ENCODE assay signal across 13 cellular contexts in the genomic region with DNA sequence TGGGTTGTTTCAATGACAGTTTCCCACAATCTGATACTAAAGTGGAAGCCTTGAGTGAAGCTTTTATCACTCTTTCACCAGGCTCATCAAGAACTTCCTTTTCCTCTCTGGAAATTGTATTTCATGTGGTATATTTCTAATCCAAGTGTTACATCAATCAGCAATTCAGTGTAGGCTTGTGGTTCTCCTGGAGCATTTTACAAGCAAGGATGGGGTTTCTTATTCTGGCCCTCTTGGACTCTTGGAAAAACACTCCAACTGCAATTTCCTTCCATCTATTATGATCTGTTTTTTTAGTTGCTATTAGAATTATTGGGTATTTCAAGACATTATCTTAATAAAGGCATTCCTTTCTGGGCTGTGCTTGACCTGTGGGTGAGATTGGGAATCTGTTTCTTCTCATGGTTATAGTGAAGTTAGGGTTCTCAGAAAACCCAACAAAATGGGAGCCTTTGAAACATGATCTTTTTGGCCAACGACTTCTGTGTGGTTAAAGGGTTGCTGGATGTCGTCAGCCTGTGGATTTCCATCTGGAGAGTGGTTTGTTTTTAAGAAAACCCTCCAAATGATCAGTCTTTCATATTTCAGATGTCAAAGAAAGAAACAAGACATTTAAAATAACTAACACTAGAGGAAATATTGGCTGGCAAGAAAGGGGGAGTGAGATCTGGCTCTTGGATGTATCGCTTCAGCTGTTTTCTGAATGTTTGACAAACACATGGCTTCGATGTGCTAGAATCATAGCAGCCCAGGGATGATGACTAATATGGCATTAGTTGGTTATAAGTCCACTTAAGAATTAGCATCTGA.
DNase-seq lines count a peak whose midpoint lies in the region; TF ChIP-seq lines count a peak whose summit lies in the region.
"Had no signal": no experiment of that assay in that cellular context is flagged by ENCODE, and none has a peak within 500 bp of the region (broad histone marks: within the 10 kb centered on the region; RNA-seq: fewer than 3 reads in every experiment).

No MANE protein-coding gene starts in this region.

- no peaks in the 10 kb centered on the region for H3F3A ChIP-seq in PC-9 (ENCODE audit: insufficient read depth, low read depth)

- no peaks in the 10 kb centered on the region for H3K27me3 ChIP-seq in esophagus squamous epithelium
- no peaks in the 10 kb centered on the region for H3K27me3 ChIP-seq in PC-9 (ENCODE audit: insufficient read depth, low read depth)
- H3K27me3 ChIP-seq in CD8-positive, alpha-beta memory T cell (ENCODE audit: insufficient read depth, low read length, poor library complexity, severe bottlenecking) = no peaks in the 10 kb centered on the region
- H3K27me3 ChIP-seq: upper lobe of left lung had no signal

- WGBS in esophagus squamous epithelium, 2 donors = 47 to 64% methylated on average over 4 of the region's 4 CpGs

- POLR2A ChIA-PET in PC-9 (lab: Charles Lee; ENCODE audit: unreplicated experiment) = no interaction called here
- POLR2A ChIA-PET in CD8-positive, alpha-beta memory T cell (lab: Charles Lee) = no interaction called here

- H3K79me2 ChIP-seq in PC-9 (ENCODE audit: low read depth) = no peaks in the 10 kb centered on the region

- CTCF ChIA-PET in PC-9 (lab: Charles Lee) = no interaction called here
- CTCF ChIA-PET in CD8-positive, alpha-beta memory T cell (lab: Charles Lee) = no interaction called here

- peaks cover 0 to 4% (median 0%) of the 10 kb centered on the region in 5 donors for H3K9me3 Mint-ChIP-seq in CD8-positive, alpha-beta memory T cell
- H3K9me3 Mint-ChIP-seq: activated T-cell treated with anti-CD3 and anti-CD28 coated beads, Interleukin-2, amount 50 U/mL, for 72 hours had no signal

- peaks cover 0 to 28% (median 11%) of the 10 kb centered on the region in 3 donors for H3K4me1 ChIP-seq in esophagus squamous epithelium
- H3K4me1 ChIP-seq in PC-9 (replicated peaks; ENCODE audit: insufficient read depth) = no peaks in the 10 kb centered on the region
- no peaks in the 10 kb centered on the region for H3K4me1 ChIP-seq in CD8-positive, alpha-beta memory T cell (ENCODE audit: insufficient read depth, low read length)

- H3K4me1 Mint-ChIP-seq in CD8-positive, alpha-beta memory T cell = no peaks in the 10 kb centered on the region

- H3K4me3 Mint-ChIP-seq in CD8-positive, alpha-beta memory T cell = no peak overlapping the region
- H3K4me3 Mint-ChIP-seq: activated T-cell treated with anti-CD3 and anti-CD28 coated beads, Interleukin-2, amount 50 U/mL, for 72 hours had no signal

- H3K4me3 ChIP-seq in AG09309 (ENCODE audit: control insufficient read depth, low read depth, low read length) (no peak overlapping the region), esophagus squamous epithelium (no peak overlapping the region), PC-9 (no peak overlapping the region)
- no peak overlapping the region for H3K4me3 ChIP-seq in CD8-positive, alpha-beta memory T cell (ENCODE audit: low read length)
- H3K4me3 ChIP-seq: coronary artery, upper lobe of left lung had no signal

- intact Hi-C loops in esophagus squamous epithelium (cut with DNase I) = no loop called here
- intact Hi-C loops in PC-9 (cut with micrococcal nuclease; ENCODE audit: unreplicated experiment) = no loop called here

- H3K27ac ChIP-seq in esophagus squamous epithelium (peak overlapping the region in 3 of 4 donors; percentile 60 to 75 (median 61)), PC-9 (no peak overlapping the region)
- H3K27ac ChIP-seq in CD8-positive, alpha-beta memory T cell (ENCODE audit: low read depth, low read length) = no peak overlapping the region
- H3K27ac ChIP-seq: C4-2B had no signal

- H3K27me3 Mint-ChIP-seq in CD8-positive, alpha-beta memory T cell = peaks cover 0 to 1% of the 10 kb centered on the region in 2 donors

- H3K36me3 ChIP-seq in esophagus squamous epithelium (no peaks in the 10 kb centered on the region), PC-9 (ENCODE audit: low read depth) (no peaks in the 10 kb centered on the region)
- no peaks in the 10 kb centered on the region for H3K36me3 ChIP-seq in CD8-positive, alpha-beta memory T cell (ENCODE audit: insufficient read depth, low read length)
- H3K36me3 ChIP-seq: upper lobe of left lung had no signal

- H3K4me2 ChIP-seq in PC-9 = no peak overlapping the region

- TF ChIP-seq POLR2A in esophagus squamous epithelium (IDR thresholded peaks at IDR 0.05) = no peak

- H4K20me1 ChIP-seq in PC-9 (ENCODE audit: insufficient read depth) = no peaks in the 10 kb centered on the region

- DNase-seq in AG09309 (ENCODE audit: low read depth) (peak; percentile 29), Kasumi-1 (lab: John Stamatoyannopoulos, UW) (peak; percentile 51 to 62), esophagus squamous epithelium (lab: John Stamatoyannopoulos, UW) (no peak), myocyte (ENCODE audit: low read depth) (peak; percentile 43), NCI-H526 (lab: John Stamatoyannopoulos, UW) (no peak), PC-9 (no peak)
- no peak for DNase-seq in activated T-cell treated with anti-CD3 and anti-CD28 coated beads, Interleukin-2, amount 50 U/mL, for 1 hour
- DNase-seq in CD8-positive, alpha-beta memory T cell = no peak
- DNase-seq: activated T-cell treated with anti-CD3 and anti-CD28 coated beads, Interleukin-2, amount 50 U/mL, for 72 hours; NCI-H1694; upper lobe of left lung had no signal

- no TSS peak for BruUV-seq in PC-9 (replicated peaks; lab: Mats Ljungman, UMichigan)

- no peak overlapping the region for H3K27ac Mint-ChIP-seq in CD8-positive, alpha-beta memory T cell
- H3K27ac Mint-ChIP-seq: activated T-cell treated with anti-CD3 and anti-CD28 coated beads, Interleukin-2, amount 50 U/mL, for 72 hours had no signal

- H2AFZ ChIP-seq in PC-9 = no peak overlapping the region

- no peaks in the 10 kb centered on the region for H3K36me3 Mint-ChIP-seq in CD8-positive, alpha-beta memory T cell

- H3K9me3 ChIP-seq in esophagus squamous epithelium (no peaks in the 10 kb centered on the region), PC-9 (ENCODE audit: insufficient read depth, low read depth) (no peaks in the 10 kb centered on the region)
- H3K9me3 ChIP-seq in CD8-positive, alpha-beta memory T cell (ENCODE audit: low read length) = no peaks in the 10 kb centered on the region
- H3K9me3 ChIP-seq: upper lobe of left lung had no signal

- H3K9me2 ChIP-seq in PC-9 (ENCODE audit: insufficient read depth) = no peaks in the 10 kb centered on the region

- TF ChIP-seq CTCF in AG09309 (IDR thresholded peaks at IDR 0.05; ENCODE audit: control insufficient read depth, insufficient read depth, low read depth, low read length, missing control alignments) (no peak), esophagus squamous epithelium (IDR thresholded peaks at IDR 0.05) (no peak), PC-9 (conservative IDR thresholded peaks at IDR 0.05) (no peak)

Comparison
In these comparisons a context has a peak if more than half of its experiments do, and no peak if none do; other contexts are left out.
1. DNase-seq: peak in AG09309 (single experiment), Kasumi-1 (2 of 2) and myocyte (single experiment); none in esophagus squamous epithelium (single experiment), NCI-H526 (0 of 2), activated T-cell treated with anti-CD3 and anti-CD28 coated beads, Interleukin-2, amount 50 U/mL, for 1 hour (single experiment), PC-9 (0 of 2) and CD8-positive, alpha-beta memory T cell (0 of 5).
2. H3K27ac ChIP-seq: peak in esophagus squamous epithelium (3 of 4); none in PC-9 (single experiment) and CD8-positive, alpha-beta memory T cell (single experiment).